ENCODE assay signal across 1 cellular context in the genomic region with DNA sequence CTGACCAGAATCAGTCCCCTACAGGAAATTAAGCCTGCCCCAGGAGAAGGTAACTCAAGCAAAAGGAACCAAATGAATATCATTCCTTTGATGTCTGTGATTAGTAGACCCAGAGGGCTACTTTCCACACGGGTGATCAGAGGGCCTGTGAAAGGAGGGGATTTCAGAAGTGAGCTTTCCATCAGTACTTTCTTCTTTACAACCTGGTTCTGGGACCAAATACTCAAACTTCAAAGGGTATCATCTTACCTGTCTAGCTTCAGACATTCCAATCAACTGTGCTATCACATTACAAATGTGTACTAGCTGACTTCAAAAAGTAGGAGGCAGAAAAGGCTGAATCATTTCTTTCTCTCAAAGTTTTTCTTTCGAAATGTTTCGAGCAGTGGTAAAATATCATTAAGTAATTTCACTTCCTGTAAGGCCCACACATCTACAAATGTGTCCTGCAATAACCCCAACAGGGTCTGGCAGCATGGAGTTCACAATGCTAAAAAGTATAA.
TF ChIP-seq lines count a peak whose summit lies in the region.

No MANE protein-coding gene starts in this region.

TF ChIP-seq in GM23338, 12 proteins besides CTCF, POLR2A, EP300 and RAD21 (continued from another document):
- TF ChIP-seq, protein P1, sequence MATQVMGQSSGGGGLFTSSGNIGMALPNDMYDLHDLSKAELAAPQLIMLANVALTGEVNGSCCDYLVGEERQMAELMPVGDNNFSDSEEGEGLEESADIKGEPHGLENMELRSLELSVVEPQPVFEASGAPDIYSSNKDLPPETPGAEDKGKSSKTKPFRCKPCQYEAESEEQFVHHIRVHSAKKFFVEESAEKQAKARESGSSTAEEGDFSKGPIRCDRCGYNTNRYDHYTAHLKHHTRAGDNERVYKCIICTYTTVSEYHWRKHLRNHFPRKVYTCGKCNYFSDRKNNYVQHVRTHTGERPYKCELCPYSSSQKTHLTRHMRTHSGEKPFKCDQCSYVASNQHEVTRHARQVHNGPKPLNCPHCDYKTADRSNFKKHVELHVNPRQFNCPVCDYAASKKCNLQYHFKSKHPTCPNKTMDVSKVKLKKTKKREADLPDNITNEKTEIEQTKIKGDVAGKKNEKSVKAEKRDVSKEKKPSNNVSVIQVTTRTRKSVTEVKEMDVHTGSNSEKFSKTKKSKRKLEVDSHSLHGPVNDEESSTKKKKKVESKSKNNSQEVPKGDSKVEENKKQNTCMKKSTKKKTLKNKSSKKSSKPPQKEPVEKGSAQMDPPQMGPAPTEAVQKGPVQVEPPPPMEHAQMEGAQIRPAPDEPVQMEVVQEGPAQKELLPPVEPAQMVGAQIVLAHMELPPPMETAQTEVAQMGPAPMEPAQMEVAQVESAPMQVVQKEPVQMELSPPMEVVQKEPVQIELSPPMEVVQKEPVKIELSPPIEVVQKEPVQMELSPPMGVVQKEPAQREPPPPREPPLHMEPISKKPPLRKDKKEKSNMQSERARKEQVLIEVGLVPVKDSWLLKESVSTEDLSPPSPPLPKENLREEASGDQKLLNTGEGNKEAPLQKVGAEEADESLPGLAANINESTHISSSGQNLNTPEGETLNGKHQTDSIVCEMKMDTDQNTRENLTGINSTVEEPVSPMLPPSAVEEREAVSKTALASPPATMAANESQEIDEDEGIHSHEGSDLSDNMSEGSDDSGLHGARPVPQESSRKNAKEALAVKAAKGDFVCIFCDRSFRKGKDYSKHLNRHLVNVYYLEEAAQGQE (IDR thresholded peaks at IDR 0.05; ENCODE audit: unreplicated experiment), result no peak
